In the genomic region with DNA sequence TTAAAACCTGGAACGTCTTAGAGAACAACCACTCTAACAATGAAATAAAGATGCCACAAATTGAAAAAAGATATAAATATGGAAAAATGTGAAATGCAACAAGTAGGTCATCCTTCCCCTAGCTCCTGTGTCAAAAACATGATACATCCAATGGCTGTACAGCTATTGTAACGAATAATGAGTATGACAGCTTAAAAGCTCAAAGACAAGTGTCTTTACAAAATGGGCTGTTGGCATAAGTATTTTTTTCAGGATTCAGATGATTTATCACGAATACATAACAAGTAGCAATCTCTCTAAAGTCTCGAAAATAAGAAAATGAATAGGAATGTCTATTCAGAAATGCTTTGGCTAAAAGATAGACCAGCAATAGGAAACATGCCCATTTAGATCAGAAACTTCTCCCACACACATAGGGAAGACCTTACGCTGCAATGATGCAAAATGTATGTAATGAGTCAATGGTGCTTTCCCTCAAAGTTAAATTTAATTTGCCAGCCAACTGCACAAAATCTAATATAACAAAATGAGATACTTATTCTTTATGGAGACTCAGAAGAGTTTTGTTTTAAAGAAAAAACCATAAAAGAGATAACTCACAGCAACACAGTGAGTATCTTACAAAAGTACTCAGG, we compare ENCODE assay signal across 1 cellular context.
TF ChIP-seq lines count a peak whose summit lies in the region.

No MANE protein-coding gene starts in this region.

TF ChIP-seq in GM12878, 131 proteins besides CTCF, POLR2A, EP300 and RAD21 (continued from another document):
- TF ChIP-seq, protein P1, sequence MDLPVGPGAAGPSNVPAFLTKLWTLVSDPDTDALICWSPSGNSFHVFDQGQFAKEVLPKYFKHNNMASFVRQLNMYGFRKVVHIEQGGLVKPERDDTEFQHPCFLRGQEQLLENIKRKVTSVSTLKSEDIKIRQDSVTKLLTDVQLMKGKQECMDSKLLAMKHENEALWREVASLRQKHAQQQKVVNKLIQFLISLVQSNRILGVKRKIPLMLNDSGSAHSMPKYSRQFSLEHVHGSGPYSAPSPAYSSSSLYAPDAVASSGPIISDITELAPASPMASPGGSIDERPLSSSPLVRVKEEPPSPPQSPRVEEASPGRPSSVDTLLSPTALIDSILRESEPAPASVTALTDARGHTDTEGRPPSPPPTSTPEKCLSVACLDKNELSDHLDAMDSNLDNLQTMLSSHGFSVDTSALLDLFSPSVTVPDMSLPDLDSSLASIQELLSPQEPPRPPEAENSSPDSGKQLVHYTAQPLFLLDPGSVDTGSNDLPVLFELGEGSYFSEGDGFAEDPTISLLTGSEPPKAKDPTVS (IDR thresholded peaks at IDR 0.05; ENCODE audit: low read depth, low read length), result no peak
- TF ChIP-seq BHLHE40 (IDR thresholded peaks at IDR 0.05; ENCODE audit: borderline replicate concordance in 1 of 2, low read depth in 2 of 2, low read length in 1 of 2) (0 out of 4 replicates have a peak, but pooled peaks of 1 of the 2 experiments have one; percentile 10), NR2C2 (IDR thresholded peaks at IDR 0.05; ENCODE audit: borderline replicate concordance, control insufficient read depth, insufficient read length, low read depth) (no peak), CHD1 (IDR thresholded peaks at IDR 0.05; ENCODE audit: low read depth, low read length) (no peak), TCF7 (IDR thresholded peaks at IDR 0.05; ENCODE audit: borderline replicate concordance) (0 out of 2 replicates have a peak, but pooled peaks have one; percentile 41)
